13 cellular contexts compared by ENCODE assay signal in the genomic region with DNA sequence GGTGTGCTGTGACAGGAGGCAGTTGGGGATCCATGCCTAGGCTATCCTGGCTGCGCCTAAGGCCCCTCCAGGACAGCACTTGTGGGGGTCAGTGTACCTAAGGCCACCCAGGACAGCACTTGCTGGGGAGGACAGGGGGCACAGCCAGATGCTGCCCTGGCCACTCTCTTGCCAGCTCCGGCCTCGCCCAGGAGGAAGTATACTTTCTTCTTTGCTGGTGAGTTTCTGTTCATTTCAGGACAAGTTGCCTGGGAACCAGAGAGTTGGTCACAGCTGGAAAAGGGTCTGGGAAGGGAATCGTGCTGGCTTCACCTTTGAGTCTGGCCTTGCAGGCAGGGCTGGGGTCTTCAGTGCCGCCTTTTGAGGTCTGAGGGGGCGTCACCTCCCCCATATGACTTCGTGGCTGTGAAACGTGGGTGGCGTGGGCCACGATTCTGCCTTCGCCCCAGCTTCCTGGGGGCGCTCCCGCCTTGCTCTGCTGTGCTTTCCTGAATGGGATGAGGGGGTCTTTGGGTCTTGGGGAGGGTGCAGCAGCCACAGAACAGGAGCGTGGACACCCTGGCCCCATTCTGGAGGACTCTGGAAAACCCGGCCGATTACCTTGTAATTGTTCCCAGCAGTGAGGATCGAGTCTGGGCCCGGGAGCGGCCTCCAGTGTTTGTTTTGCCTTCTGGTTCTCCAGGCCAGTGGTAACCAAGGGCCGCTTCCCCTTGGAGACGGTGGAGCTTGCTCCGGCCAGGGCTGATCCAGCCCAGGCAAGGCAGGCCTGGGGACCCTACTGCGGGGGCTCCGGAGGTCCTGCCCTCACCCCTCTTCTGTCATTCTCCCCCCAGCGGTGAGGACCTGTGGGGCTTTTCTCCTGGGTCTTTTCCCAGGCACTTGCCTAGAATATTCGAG. TPM values are rescaled to one million over a fixed set of nuclear protein-coding genes. Genes with fewer than 3 reads are reported as not detected.
A peak's percentile ranks its signal among the peaks of the same experiment; 100 is the strongest.
DNase-seq lines count a peak whose midpoint lies in the region; ATAC-seq, FAIRE-seq and TF ChIP-seq lines count a peak whose summit lies in the region.
"Had no signal": no experiment of that assay in that cellular context is flagged by ENCODE, and none has a peak within 500 bp of the region (broad histone marks: within the 10 kb centered on the region; RNA-seq: fewer than 3 reads in every experiment).

No MANE protein-coding gene starts in this region.

- H3K27me3 ChIP-seq in astrocyte (ENCODE audit: insufficient read depth, low read length), result no peaks in the 10 kb centered on the region
- no peaks in the 10 kb centered on the region for H3K27me3 ChIP-seq in heart right ventricle
- H3K27me3 ChIP-seq in trophoblast cell (ENCODE audit: insufficient read depth, low read length), result no peaks in the 10 kb centered on the region
- H3K27me3 ChIP-seq in MG63, result no peaks in the 10 kb centered on the region
- H3K27me3 ChIP-seq: dorsolateral prefrontal cortex, neutrophil had no signal

- H3K4me2 ChIP-seq in astrocyte (ENCODE audit: low read length) (no peak overlapping the region), trophoblast cell (ENCODE audit: low read length) (no peak overlapping the region)
- H3K4me2 ChIP-seq: A549 had no signal

- H3K9ac ChIP-seq in astrocyte (ENCODE audit: low read length) (peak overlapping the region; percentile 10), trophoblast cell (ENCODE audit: low read length) (no peak overlapping the region)

- no peak for FAIRE-seq in astrocyte (lab: Jason Lieb, UNC)
- FAIRE-seq: A549 had no signal

- peaks cover 11% of the 10 kb centered on the region for H3K4me1 ChIP-seq in astrocyte (ENCODE audit: insufficient read depth, low read length)
- H3K4me1 ChIP-seq in heart right ventricle, result peaks cover 12 to 48% (median 35%) of the 10 kb centered on the region in 9 donors
- peaks cover 54 to 63% of the 10 kb centered on the region in 2 experiments for H3K4me1 ChIP-seq in trophoblast cell (ENCODE audit: control insufficient read depth in 1 of 2, insufficient read depth in 2 of 2, low read length in 2 of 2)

- H3K79me1 ChIP-seq in trophoblast cell (ENCODE audit: low read length), result peaks cover 9% of the 10 kb centered on the region

- H3K4me1 Mint-ChIP-seq in astrocyte (ENCODE audit: low read depth, unreplicated experiment), result peaks cover 29% of the 10 kb centered on the region

- H3K18ac ChIP-seq in trophoblast cell (ENCODE audit: low read length), result peak overlapping the region; percentile 67

- H2AK5ac ChIP-seq in trophoblast cell (ENCODE audit: low read length), result no peak overlapping the region

- no peak overlapping the region for H3K4me3 ChIP-seq in AG09309 (ENCODE audit: control insufficient read depth, low read depth, low read length)
- H3K4me3 ChIP-seq in astrocyte (ENCODE audit: insufficient read depth, low read depth, low read length), result no peak overlapping the region
- H3K4me3 ChIP-seq in heart right ventricle, result no peak overlapping the region
- H3K4me3 ChIP-seq in trophoblast cell (ENCODE audit: low read depth, low read length), result no peak overlapping the region
- H3K4me3 ChIP-seq in MG63, result no peak overlapping the region
- H3K4me3 ChIP-seq: A549, dorsolateral prefrontal cortex had no signal

- H4K91ac ChIP-seq in trophoblast cell (ENCODE audit: low read depth, low read length), result no peak overlapping the region

- H3K36me3 Mint-ChIP-seq in astrocyte (ENCODE audit: low read depth, unreplicated experiment), result peaks cover 15% of the 10 kb centered on the region

- ATAC-seq in heart right ventricle (peak; percentile 42 to 71 (median 59)), HG03025 (IDR thresholded peaks at IDR 0.05; ENCODE audit: low FRiP score, unreplicated experiment) (no peak)

- H2AFZ ChIP-seq in astrocyte (ENCODE audit: low read depth, low read length) (no peak overlapping the region), trophoblast cell (ENCODE audit: insufficient read depth, low read length, poor library complexity) (peak overlapping the region; percentile 5)

- H3K4me3 Mint-ChIP-seq in astrocyte (ENCODE audit: unreplicated experiment), result no peak overlapping the region

- no peak overlapping the region for H3K27ac Mint-ChIP-seq in astrocyte (ENCODE audit: unreplicated experiment)

- H3K14ac ChIP-seq in trophoblast cell (ENCODE audit: low read length), result peak overlapping the region; percentile 41

- H3K4ac ChIP-seq in trophoblast cell (ENCODE audit: low read depth, low read length), result peak overlapping the region; percentile 93

- peak overlapping the region; percentile 11 for H2BK5ac ChIP-seq in trophoblast cell (ENCODE audit: low read depth, low read length, poor library complexity)

- H3K36me3 ChIP-seq in astrocyte (ENCODE audit: insufficient read depth, low read length), result no peaks in the 10 kb centered on the region
- H3K36me3 ChIP-seq in heart right ventricle, result peaks cover 0 to 5% (median 0%) of the 10 kb centered on the region in 9 donors
- H3K36me3 ChIP-seq in trophoblast cell (ENCODE audit: control insufficient read depth in 1 of 2, insufficient read depth in 2 of 2, low read length in 2 of 2), result peaks cover 42 to 49% of the 10 kb centered on the region in 2 experiments
- H3K36me3 ChIP-seq in MG63, result no peaks in the 10 kb centered on the region
- H3K36me3 ChIP-seq: neutrophil had no signal

- H3K23ac ChIP-seq in trophoblast cell (ENCODE audit: low read length), result no peak overlapping the region

- H4K12ac ChIP-seq in trophoblast cell (ENCODE audit: low read depth, low read length), result no peak overlapping the region

- TF ChIP-seq CTCF in AG09309 (IDR thresholded peaks at IDR 0.05; ENCODE audit: control insufficient read depth, insufficient read depth, low read depth, low read length, missing control alignments), result peak; percentile 12
- no peak for TF ChIP-seq CTCF in astrocyte (IDR thresholded peaks at IDR 0.05; ENCODE audit: insufficient read depth, low read depth, low read length)
- TF ChIP-seq CTCF in heart right ventricle (IDR thresholded peaks at IDR 0.05), result no peak

- intact Hi-C loops in heart right ventricle (cut with DNase I), result loop anchor here in 1 of 10 donors (2.0 kb wide), 1 partner anchor 20 kb away; no protein-coding TSS in a partner anchor

- H3K79me2 ChIP-seq in astrocyte (ENCODE audit: insufficient read depth, low read length), result peaks cover 99% of the 10 kb centered on the region
- peaks cover 48% of the 10 kb centered on the region for H3K79me2 ChIP-seq in trophoblast cell (ENCODE audit: control insufficient read depth, insufficient read depth, low read length, poor library complexity)

- no peak overlapping the region for H2BK120ac ChIP-seq in trophoblast cell (ENCODE audit: insufficient read depth, low read length, poor library complexity)

- peaks cover 97% of the 10 kb centered on the region for H4K20me1 ChIP-seq in astrocyte (ENCODE audit: insufficient read depth, low read length)

- H3K9me3 Mint-ChIP-seq in astrocyte (ENCODE audit: unreplicated experiment), result no peaks in the 10 kb centered on the region

- no peaks in the 10 kb centered on the region for H3K9me3 ChIP-seq in astrocyte (ENCODE audit: insufficient read depth, low read depth, low read length)
- H3K9me3 ChIP-seq in heart right ventricle, result peaks cover 0 to 6% (median 0%) of the 10 kb centered on the region in 11 donors
- no peaks in the 10 kb centered on the region for H3K9me3 ChIP-seq in trophoblast cell (ENCODE audit: insufficient read depth, low read depth, low read length)
- H3K9me3 ChIP-seq in MG63, result no peaks in the 10 kb centered on the region
- H3K9me3 ChIP-seq: neutrophil had no signal

- H3K27me3 Mint-ChIP-seq in astrocyte (ENCODE audit: low read depth, unreplicated experiment), result no peaks in the 10 kb centered on the region

- H3K27ac ChIP-seq in astrocyte (ENCODE audit: low read depth, low read length) (no peak overlapping the region), heart right ventricle (peak overlapping the region in 7 of 10 donors; percentile 14 to 48 (median 40)), trophoblast cell (ENCODE audit: low read depth, low read length) (no peak overlapping the region)
- H3K27ac ChIP-seq: neutrophil had no signal

- DNase-seq in AG09309 (ENCODE audit: low read depth) (no peak), astrocyte (ENCODE audit: low read depth) (no peak), heart right ventricle (peak; percentile 33 to 39), trophoblast cell (peak in 1 of 2 donors; percentile 20), MG63 (no peak), globus pallidus (ENCODE audit: low spot score) (no peak), NCI-H526 (lab: John Stamatoyannopoulos, UW) (no peak)
- DNase-seq: activated CD4-positive, alpha-beta T cell treated with anti-CD3 and anti-CD28 coated beads for 1 hour; dorsolateral prefrontal cortex; NCI-H446 had no signal

- 74 to 77% methylated on average over 26 of the region's 26 CpGs for WGBS in heart right ventricle, 2 donors
- WGBS in trophoblast cell (ENCODE audit: extremely low coverage, insufficient coverage, insufficient read length), result no CpG with 5 or more reads among the region's 26 CpGs

- H2BK12ac ChIP-seq in trophoblast cell (ENCODE audit: low read length), result no peak overlapping the region

- peak overlapping the region; percentile 3 for H4K8ac ChIP-seq in trophoblast cell (ENCODE audit: low read depth, low read length)

RNA-seq across cellular contexts. Expression of a gene that starts 45.9 kb away (rescaled TPM):
- total RNA-seq in astrocyte (53.5 and 56.7 TPM in 2 replicates), heart right ventricle (10 to 100 TPM in 3 of 10 donors, 1 to 10 TPM in 7; 5.5 to 16.5 (median 9.4) TPM)
- 1 to 10 TPM; 6.7 to 7.5 TPM for polyA plus RNA-seq in heart right ventricle
- polyA plus RNA-seq in trophoblast cell (2013), result 85.2 and 90.2 TPM in 2 replicates
- 6.4 and 11.4 TPM in 2 replicates for total RNA-seq in MG63 (2014; rRNA removed; shearing (Covaris generic); ENCODE audit: low replicate concordance)

Comparison
In these comparisons a context has a peak if more than half of its experiments do, and no peak if none do; other contexts are left out.
1. DNase-seq: peak in heart right ventricle (2 of 2); none in AG09309 (single experiment), astrocyte (single experiment), MG63 (single experiment), globus pallidus (single experiment) and NCI-H526 (0 of 2).
2. H3K27ac ChIP-seq: peak in heart right ventricle (7 of 10); none in astrocyte (single experiment) and trophoblast cell (single experiment).